ENCODE assay signal across 8 cellular contexts in genomic region chr21:34534522-34534921, GRCh38. TPM values are rescaled to one million over a fixed set of nuclear protein-coding genes. Genes with fewer than 3 reads are reported as not detected.
A peak's percentile ranks its signal among the peaks of the same experiment; 100 is the strongest.
DNase-seq lines count a peak whose midpoint lies in the region; ATAC-seq and TF ChIP-seq lines count a peak whose summit lies in the region.

No MANE protein-coding gene starts in this region.

- ATAC-seq in left colon: no peak

- DNase-seq in AG10803 (ENCODE audit: low read depth): peak; percentile 80
- peak; percentile 65 for DNase-seq in H4 (ENCODE audit: low spot score)
- DNase-seq in middle frontal gyrus (ENCODE audit: extremely low spot score, low spot score): peak; percentile 3
- no peak for DNase-seq in Kasumi-1 (lab: John Stamatoyannopoulos, UW)
- no peak for DNase-seq in NCI-H345 treated with DMSO at 0.1 percent for 48 hours (lab: John Stamatoyannopoulos, UW; ENCODE audit: unreplicated experiment)
- no peak for DNase-seq in left colon
- no peak for DNase-seq in kidney glomerular epithelial cell (lab: John Stamatoyannopoulos, UW)

- TF ChIP-seq CTCF in AG10803 (conservative IDR thresholded peaks at IDR 0.05; ENCODE audit: low read length): no peak

- intact Hi-C loops in left colon (cut with DNase I, micrococcal nuclease): no loop called here

- peak overlapping the region; percentile 57 for H3K27ac ChIP-seq in angular gyrus (ENCODE audit: low read depth, low read length)

- H3K4me3 ChIP-seq in AG10803 (ENCODE audit: low read length): no peak overlapping the region

RNA-seq across cellular contexts. Expression of gene KCNE1, which starts 22.5 kb away (rescaled TPM):
- total RNA-seq in H4 (2014; rRNA removed; shearing (Covaris generic)): not detected in 2 replicates
- total RNA-seq in left colon: 1 to 10 TPM in 1 of 2 donors, under 1 TPM in 1; 0.59 to 1.2 TPM

Comparison
In these comparisons a context has a peak if more than half of its experiments do, and no peak if none do; other contexts are left out.
1. DNase-seq: peak in AG10803 (single experiment), H4 (single experiment) and middle frontal gyrus (single experiment); none in Kasumi-1 (0 of 2), NCI-H345 treated with DMSO at 0.1 percent for 48 hours (single experiment), left colon (0 of 2) and kidney glomerular epithelial cell (single experiment).